In the genomic region with DNA sequence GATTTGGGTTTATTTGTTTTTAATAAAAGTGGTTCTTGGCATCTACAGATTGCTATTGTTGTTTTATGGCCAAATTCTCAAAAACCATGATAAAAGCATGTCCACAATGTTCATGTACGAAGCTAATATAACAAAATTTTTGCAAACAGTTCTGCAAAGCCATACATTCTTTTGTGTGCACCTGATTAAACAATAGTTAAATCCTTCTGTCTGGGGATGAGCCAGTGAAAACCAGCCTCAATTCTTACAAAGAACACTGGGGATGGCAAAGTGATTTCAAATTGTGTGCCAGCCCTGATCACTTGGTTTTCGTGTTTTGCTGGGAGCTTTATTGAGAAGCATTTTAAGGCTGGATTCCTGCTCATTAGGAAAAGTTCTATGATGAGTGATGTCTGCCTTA, we compare ENCODE assay signal across 31 cellular contexts.
"Had no signal": no experiment of that assay in that cellular context is flagged by ENCODE, and none has a peak within 500 bp of the region (broad histone marks: within the 10 kb centered on the region; RNA-seq: fewer than 3 reads in every experiment).

No MANE protein-coding gene starts in this region.

- H3K27ac ChIP-seq: ascending aorta, cardiac muscle cell, WERI-Rb-1 had no signal

- ATAC-seq: activated CD4-positive, alpha-beta T cell treated with anti-CD3 and anti-CD28 coated beads for 36 hours; activated CD4-positive, CD25-positive, alpha-beta regulatory T cell treated with anti-CD3 and anti-CD28 coated beads, Interleukin-2, amount 50 U/mL, for 24 hours; activated CD8-positive, alpha-beta memory T cell treated with anti-CD3 and anti-CD28 coated beads, Interleukin-2, amount 10 ng/mL, durations not matched to agents 7 days and 5 days; activated CD8-positive, alpha-beta T cell treated with anti-CD3 and anti-CD28 coated beads, Interleukin-2, amount 10 ng/mL, durations not matched to agents 7 days and 5 days; activated naive CD8-positive, alpha-beta T cell treated with anti-CD3 and anti-CD28 coated beads, Interleukin-2, amount 50 U/mL, for 24 hours; WTC11 had no signal

- H3K9me3 ChIP-seq: ascending aorta had no signal

- H3K27me3 ChIP-seq: ascending aorta, cardiac muscle cell had no signal

- DNase-seq: activated CD4-positive, alpha-beta memory T cell treated with anti-CD3 and anti-CD28 coated beads, Interleukin-2, amount 10 ng/mL, durations not matched to agents 7 days and 5 days; activated CD4-positive, alpha-beta T cell treated with anti-CD3 and anti-CD28 coated beads for 1 hour; activated CD4-positive, alpha-beta T cell treated with anti-CD3 and anti-CD28 coated beads for 36 hours; activated CD4-positive, alpha-beta T cell treated with anti-CD3 and anti-CD28 coated beads for 48 hours; activated CD4-positive, alpha-beta T cell treated with anti-CD3 and anti-CD28 coated beads, Interleukin-2, amount 10 ng/mL, durations not matched to agents 7 days and 5 days; activated CD4-positive, alpha-beta T cell treated with anti-CD3 and anti-CD28 coated beads, Interleukin-2, amount 50 U/mL, for 48 hours; activated CD4-positive, CD25-positive, alpha-beta regulatory T cell; activated CD8-positive, alpha-beta memory T cell treated with anti-CD3 and anti-CD28 coated beads for 24 hours; activated CD8-positive, alpha-beta memory T cell treated with anti-CD3 and anti-CD28 coated beads, Interleukin-2, amount 10 ng/mL, durations not matched to agents 7 days and 5 days; activated CD8-positive, alpha-beta memory T cell treated with anti-CD3 and anti-CD28 coated beads, Interleukin-2, amount 50 U/mL, for 48 hours; activated CD8-positive, alpha-beta T cell treated with anti-CD3 and anti-CD28 coated beads, Interleukin-2, amount 10 ng/mL, durations not matched to agents 7 days and 5 days; activated effector memory CD4-positive, alpha-beta T cell treated with Interleukin-2 at 50 U/mL for 16 hours; activated gamma-delta T cell; activated naive CD4-positive, alpha-beta T cell treated with anti-CD3 and anti-CD28 coated beads, Interleukin-2, amount 10 ng/mL, durations not matched to agents 7 days and 5 days; activated naive CD4-positive, alpha-beta T cell treated with Interleukin-2 at 50 U/mL for 16 hours; activated naive CD8-positive, alpha-beta T cell treated with anti-CD3 and anti-CD28 coated beads, Interleukin-2, amount 10 ng/mL, durations not matched to agents 7 days and 5 days; activated naive CD8-positive, alpha-beta T cell treated with anti-CD3 and anti-CD28 coated beads, Interleukin-2, amount 50 U/mL, for 24 hours; activated T-cell treated with anti-CD3 and anti-CD28 coated beads, Interleukin-2, amount 50 U/mL, for 24 hours; activated T-cell treated with anti-CD3 and anti-CD28 coated beads, Interleukin-2, amount 50 U/mL, for 48 hours; amygdala; anterior cingulate cortex; caudate nucleus; cerebellar nuclear complex; T-helper 1 cell; T-helper 2 cell; T-helper 9 cell; WERI-Rb-1 had no signal

- H3K4me1 ChIP-seq: ascending aorta had no signal

- H3K36me3 ChIP-seq: ascending aorta, cardiac muscle cell, WERI-Rb-1 had no signal

- H3K4me3 ChIP-seq: ascending aorta, cardiac muscle cell had no signal
